In genomic region chr5:150293091-150293941, GRCh38 we compare ENCODE assay signal across 1 cellular context.
TF ChIP-seq lines count a peak whose summit lies in the region.

No MANE protein-coding gene starts in this region.

TF ChIP-seq in K562, 482 proteins besides CTCF, POLR2A, EP300 and RAD21 (continued from another document and continues in another):
- peak in 1 of 2 experiments; percentile 93 for TF ChIP-seq E2F6 (IDR thresholded peaks at IDR 0.05; ENCODE audit: borderline replicate concordance in 1 of 2, extremely low read depth in 1 of 2, insufficient read depth in 1 of 2, insufficient read length in 1 of 2, low read depth in 1 of 2, low read length in 1 of 2, poor library complexity in 1 of 2, severe bottlenecking in 1 of 2)
- TF ChIP-seq CBFA2T2 (conservative IDR thresholded peaks at IDR 0.05), result peak; percentile 77
- TF ChIP-seq CHCHD3 (CRISPR knock-in tag; IDR thresholded peaks at IDR 0.05), result no peak
- TF ChIP-seq TFE3 (CRISPR knock-in tag; IDR thresholded peaks at IDR 0.05), result no peak
- TF ChIP-seq RNF2 (IDR thresholded peaks at IDR 0.05), result 0 out of 2 replicates have a peak, but pooled peaks have one; percentile 15
- no peak for TF ChIP-seq SIRT6 (IDR thresholded peaks at IDR 0.05; ENCODE audit: low read depth, low read length)
- TF ChIP-seq RBFOX2 (IDR thresholded peaks at IDR 0.05; ENCODE audit: low read depth, low read length), result peak; percentile 46
- no peak for TF ChIP-seq PPARD (CRISPR knock-in tag; IDR thresholded peaks at IDR 0.05)
- TF ChIP-seq GATAD2A (IDR thresholded peaks at IDR 0.05), result peak; percentile 77
- peak; percentile 38 for TF ChIP-seq PHF20 (IDR thresholded peaks at IDR 0.05; ENCODE audit: partially characterized antibody)
- TF ChIP-seq TAF9B (IDR thresholded peaks at IDR 0.05; ENCODE audit: partially characterized antibody), result peak; percentile 65
- TF ChIP-seq TBP (optimal IDR thresholded peaks at IDR 0.05; ENCODE audit: low read depth, low read length), result peak; percentile 14
- TF ChIP-seq U2AF1 (optimal IDR thresholded peaks at IDR 0.05; ENCODE audit: low read depth, low read length), result no peak
- TF ChIP-seq ZKSCAN1 (IDR thresholded peaks at IDR 0.05; ENCODE audit: low read depth, low read length), result 0 out of 2 replicates have a peak, but pooled peaks have one; percentile 35
- peak; percentile 80; the same call in 1 of the 2 replicates for TF ChIP-seq ZBTB2 (IDR thresholded peaks at IDR 0.05)
- TF ChIP-seq LARP7 (IDR thresholded peaks at IDR 0.05), result peak; percentile 88; the same call in 1 of the 2 replicates
- peak; percentile 51 for TF ChIP-seq BRD9 (IDR thresholded peaks at IDR 0.05; ENCODE audit: low read depth, partially characterized antibody)
- TF ChIP-seq PTBP1 (IDR thresholded peaks at IDR 0.05; ENCODE audit: low read depth, low read length), result no peak
- TF ChIP-seq NR3C1 (CRISPR knock-in tag; IDR thresholded peaks at IDR 0.05), result no peak
- peak; percentile 54 for TF ChIP-seq ASH1L (IDR thresholded peaks at IDR 0.05; ENCODE audit: borderline replicate concordance, low read depth, partially characterized antibody)
- TF ChIP-seq NFRKB (IDR thresholded peaks at IDR 0.05; ENCODE audit: low read depth), result peak; percentile 83
- peak; percentile 91 for TF ChIP-seq HLTF (IDR thresholded peaks at IDR 0.05)
- TF ChIP-seq ZNF707 (CRISPR knock-in tag; conservative IDR thresholded peaks at IDR 0.05), result no peak
- TF ChIP-seq KDM1A (IDR thresholded peaks at IDR 0.05), result peak; percentile 48 to 66; a peak in 2 of 4 replicates
- TF ChIP-seq TFAP4 (CRISPR knock-in tag; IDR thresholded peaks at IDR 0.05; ENCODE audit: borderline replicate concordance), result peak; percentile 63
- peak; percentile 69 for TF ChIP-seq TEAD4 (IDR thresholded peaks at IDR 0.05; ENCODE audit: low read length)
- no peak for TF ChIP-seq TEAD4 (CRISPR knock-in tag; IDR thresholded peaks at IDR 0.05; ENCODE audit: borderline replicate concordance)
- peak; percentile 66; the same call in 1 of the 2 replicates for TF ChIP-seq BCOR (IDR thresholded peaks at IDR 0.05)
- TF ChIP-seq ARID1B (IDR thresholded peaks at IDR 0.05), result peak; percentile 92
- TF ChIP-seq DLX4 (CRISPR knock-in tag; IDR thresholded peaks at IDR 0.05), result no peak
- TF ChIP-seq XRCC4 (IDR thresholded peaks at IDR 0.05; ENCODE audit: extremely low read depth, insufficient read depth, insufficient read length), result no peak
- peak; percentile 25; the same call in 1 of the 2 replicates for TF ChIP-seq THRAP3 (IDR thresholded peaks at IDR 0.05; ENCODE audit: borderline replicate concordance)
- peak; percentile 73; the same call in 1 of the 2 replicates for TF ChIP-seq ELF4 (CRISPR knock-in tag; IDR thresholded peaks at IDR 0.05)
- 0 out of 2 replicates have a peak, but pooled peaks have one; percentile 27 for TF ChIP-seq SMARCA5 (IDR thresholded peaks at IDR 0.05)
- no peak for TF ChIP-seq NCOA2 (IDR thresholded peaks at IDR 0.05; ENCODE audit: partially characterized antibody in 2 of 2)
- TF ChIP-seq SIN3B (IDR thresholded peaks at IDR 0.05; ENCODE audit: low read depth), result no peak
- TF ChIP-seq PRDM10 (IDR thresholded peaks at IDR 0.05; ENCODE audit: partially characterized antibody), result peak; percentile 64
- TF ChIP-seq SMAD3 (CRISPR knock-in tag; conservative IDR thresholded peaks at IDR 0.05), result no peak
- peak; percentile 74 to 78 for TF ChIP-seq TRIM24 (IDR thresholded peaks at IDR 0.05)
- no peak for TF ChIP-seq MED1 (CRISPR knock-in tag; IDR thresholded peaks at IDR 0.05; ENCODE audit: borderline replicate concordance)
- no peak for TF ChIP-seq ZNF57 (CRISPR knock-in tag; IDR thresholded peaks at IDR 0.05)
- TF ChIP-seq ELK3 (CRISPR knock-in tag; IDR thresholded peaks at IDR 0.05), result no peak
- TF ChIP-seq TOE1 (IDR thresholded peaks at IDR 0.05; ENCODE audit: borderline replicate concordance), result peak; percentile 70; the same call in 1 of the 2 replicates
- no peak for TF ChIP-seq TOE1 (CRISPR knock-in tag; IDR thresholded peaks at IDR 0.05; ENCODE audit: borderline replicate concordance, low read depth)
- no peak for TF ChIP-seq ZFP1 (CRISPR knock-in tag; IDR thresholded peaks at IDR 0.05)
- peak; percentile 92 for TF ChIP-seq DPF2 (IDR thresholded peaks at IDR 0.05)
- no peak for TF ChIP-seq BACH1 (tag; IDR thresholded peaks at IDR 0.05)
- peak in 1 of 2 experiments; percentile 65; a peak in 1 of 4 replicates for TF ChIP-seq RCOR1 (IDR thresholded peaks at IDR 0.05; ENCODE audit: borderline replicate concordance in 1 of 2, low read depth in 2 of 2, low read length in 2 of 2)
- TF ChIP-seq CBX3 (IDR thresholded peaks at IDR 0.05; ENCODE audit: borderline replicate concordance in 1 of 2, low read length in 2 of 2), result peak in 1 of 2 experiments; percentile 66; a peak in 1 of 3 replicates
- peak; percentile 87 for TF ChIP-seq ZNF512 (tag; IDR thresholded peaks at IDR 0.05)
- peak; percentile 85 for TF ChIP-seq MTA1 (IDR thresholded peaks at IDR 0.05; ENCODE audit: borderline replicate concordance)
